Comparison of ENCODE assay signal across 23 cellular contexts in the genomic region with DNA sequence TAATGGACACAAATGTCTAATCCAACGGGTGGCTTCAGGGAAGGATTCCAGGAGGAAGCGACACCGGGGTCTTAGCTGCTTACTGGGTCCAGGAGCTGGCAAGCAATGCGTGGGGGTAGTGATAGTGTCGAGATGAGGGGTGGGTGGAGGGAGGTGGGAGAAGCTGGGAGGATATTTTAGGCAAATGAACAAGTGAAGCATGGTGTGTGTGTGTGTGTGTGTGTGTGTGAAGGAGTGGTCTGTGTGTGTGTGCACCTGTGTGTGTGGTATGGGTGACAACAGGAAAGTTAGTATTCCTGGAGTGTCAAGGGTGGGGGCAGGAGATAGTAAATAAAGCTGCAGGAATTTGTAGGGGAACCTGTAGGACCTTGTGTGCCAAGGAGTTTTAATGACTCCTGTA.
DNase-seq lines count a peak whose midpoint lies in the region; ATAC-seq and TF ChIP-seq lines count a peak whose summit lies in the region.
"Had no signal": no experiment of that assay in that cellular context is flagged by ENCODE, and none has a peak within 500 bp of the region (broad histone marks: within the 10 kb centered on the region; RNA-seq: fewer than 3 reads in every experiment).

No MANE protein-coding gene starts in this region.

- ATAC-seq in HG03097 (IDR thresholded peaks at IDR 0.05; ENCODE audit: low FRiP score, unreplicated experiment), result no peak
- ATAC-seq: GM12878 had no signal

- H3K27me3 Mint-ChIP-seq in dendritic cell treated with granulocyte-macrophage colony-stimulating factor and Interleukin-4, amounts not matched to agents 40 ng/mL and 50 ng/mL, for 4 days, result peaks cover 4% of the 10 kb centered on the region
- peaks cover 2 to 5% (median 5%) of the 10 kb centered on the region in 3 donors for H3K27me3 Mint-ChIP-seq in immature natural killer cell (ENCODE audit: low read depth in 3 of 3)

- DNase-seq in posterior vena cava (ENCODE audit: low spot score) (no peak), immature natural killer cell (no peak)
- DNase-seq: 8988T; ACHN; BE2C; C1 segment of cervical spinal cord; CD4-positive, alpha-beta memory T cell; CD4-positive, CD25-positive, alpha-beta regulatory T cell; CD8-positive, alpha-beta memory T cell; COR-L47; DMS 273 treated with DMSO at 0.1 percent for 48 hours; DMS153; DMS53; DMS79; DND-41; EL; GDM1 had no signal

- H3K4me3 Mint-ChIP-seq in dendritic cell treated with granulocyte-macrophage colony-stimulating factor and Interleukin-4, amounts not matched to agents 40 ng/mL and 50 ng/mL, for 4 days, result no peak overlapping the region
- no peak overlapping the region for H3K4me3 Mint-ChIP-seq in immature natural killer cell
- H3K4me3 Mint-ChIP-seq: CD14-positive monocyte; CD4-positive, CD25-positive, alpha-beta regulatory T cell; CD8-positive, alpha-beta memory T cell had no signal

- H3K4me1 ChIP-seq in HEK293 (ENCODE audit: control insufficient read depth, insufficient read depth, low read length), result no peaks in the 10 kb centered on the region
- H3K4me1 ChIP-seq: BE2C had no signal

- no peaks in the 10 kb centered on the region for H3K9me3 Mint-ChIP-seq in dendritic cell treated with granulocyte-macrophage colony-stimulating factor and Interleukin-4, amounts not matched to agents 40 ng/mL and 50 ng/mL, for 4 days
- H3K9me3 Mint-ChIP-seq in immature natural killer cell, result no peaks in the 10 kb centered on the region
- H3K9me3 Mint-ChIP-seq: CD4-positive, CD25-positive, alpha-beta regulatory T cell; CD8-positive, alpha-beta memory T cell had no signal

- CTCF ChIA-PET in HEK293 (lab: Yijun Ruan, JAX), result interaction anchor here (1.7 to 1.8 kb wide), 2 partner anchors 43 to 214 kb away, joined by 4 to 6 read pairs; no protein-coding TSS in a partner anchor

- peaks cover 8% of the 10 kb centered on the region for H3K36me3 Mint-ChIP-seq in dendritic cell treated with granulocyte-macrophage colony-stimulating factor and Interleukin-4, amounts not matched to agents 40 ng/mL and 50 ng/mL, for 4 days (ENCODE audit: low read depth)
- no peaks in the 10 kb centered on the region for H3K36me3 Mint-ChIP-seq in immature natural killer cell
- H3K36me3 Mint-ChIP-seq: CD4-positive, alpha-beta memory T cell; CD4-positive, CD25-positive, alpha-beta regulatory T cell; CD8-positive, alpha-beta memory T cell had no signal

- POLR2A ChIA-PET in HEK293 (lab: Yijun Ruan, JAX), result interaction anchor here (2.9 kb wide), 1 partner anchor 176 kb away, joined by 8 read pairs; a partner anchor contains a TSS

- peak overlapping the region; percentile 30 for H3K27ac Mint-ChIP-seq in dendritic cell treated with granulocyte-macrophage colony-stimulating factor and Interleukin-4, amounts not matched to agents 40 ng/mL and 50 ng/mL, for 4 days
- no peak overlapping the region for H3K27ac Mint-ChIP-seq in immature natural killer cell
- H3K27ac Mint-ChIP-seq: CD4-positive, alpha-beta memory T cell; CD4-positive, CD25-positive, alpha-beta regulatory T cell; CD8-positive, alpha-beta memory T cell had no signal

- no peaks in the 10 kb centered on the region for H3K36me3 ChIP-seq in HEK293 (ENCODE audit: control insufficient read depth in 2 of 2, insufficient read depth in 1 of 2, low read length in 2 of 2)
- H3K36me3 ChIP-seq: BE2C, BLaER1 had no signal

- no peaks in the 10 kb centered on the region for H3K9me3 ChIP-seq in HEK293 (ENCODE audit: control insufficient read depth, insufficient read depth, low read depth, low read length)
- H3K9me3 ChIP-seq: BE2C, BLaER1 had no signal

- no peak overlapping the region for H3K4me3 ChIP-seq in HEK293 (ENCODE audit: low read depth, low read length)
- H3K4me3 ChIP-seq: BLaER1, GM12878 had no signal

- intact Hi-C loops in dendritic cell treated with granulocyte-macrophage colony-stimulating factor and Interleukin-4, amounts not matched to agents 40 ng/mL and 50 ng/mL, for 4 days (cut with micrococcal nuclease), result no loop called here
- intact Hi-C loops in posterior vena cava (cut with DNase I), result no loop called here

- TF ChIP-seq CTCF in HEK293 (tag by site-specific recombination; IDR thresholded peaks at IDR 0.05), result no peak

- H3K4me1 Mint-ChIP-seq in dendritic cell treated with granulocyte-macrophage colony-stimulating factor and Interleukin-4, amounts not matched to agents 40 ng/mL and 50 ng/mL, for 4 days (ENCODE audit: low read depth), result peaks cover 77% of the 10 kb centered on the region
- H3K4me1 Mint-ChIP-seq in immature natural killer cell, result no peaks in the 10 kb centered on the region
- H3K4me1 Mint-ChIP-seq: CD4-positive, alpha-beta memory T cell; CD4-positive, CD25-positive, alpha-beta regulatory T cell; CD8-positive, alpha-beta memory T cell had no signal

- H3K27ac ChIP-seq in HEK293 (ENCODE audit: extremely low read depth, low read depth, low read length), result no peak overlapping the region
- H3K27ac ChIP-seq: BLaER1 had no signal

TF ChIP-seq in HEK293, 187 proteins besides CTCF, POLR2A, EP300 and RAD21:
- TF ChIP-seq HOXC10 (CRISPR knock-in tag; IDR thresholded peaks at IDR 0.05) (no peak), ZNF670 (tag by site-specific recombination; IDR thresholded peaks at IDR 0.05; ENCODE audit: low read depth) (no peak), ZFHX2 (tag by site-specific recombination; conservative IDR thresholded peaks at IDR 0.05) (peak; percentile 53; the same call in 1 of the 2 replicates), EGR2 (tag by site-specific recombination; IDR thresholded peaks at IDR 0.05; ENCODE audit: low read depth) (peak; percentile 80), ZNF48 (tag by site-specific recombination; IDR thresholded peaks at IDR 0.05) (no peak), REPIN1 (tag by site-specific recombination; IDR thresholded peaks at IDR 0.05; ENCODE audit: low read depth) (no peak)
